Comparison of ENCODE assay signal across 11 cellular contexts in genomic region chr6:24980507-24981384, GRCh38. TPM values are rescaled to one million over a fixed set of nuclear protein-coding genes. Genes with fewer than 3 reads are reported as not detected.
DNase-seq lines count a peak whose midpoint lies in the region; TF ChIP-seq lines count a peak whose summit lies in the region.
"Had no signal": no experiment of that assay in that cellular context is flagged by ENCODE, and none has a peak within 500 bp of the region (broad histone marks: within the 10 kb centered on the region; RNA-seq: fewer than 3 reads in every experiment).

No MANE protein-coding gene starts in this region.

- intact Hi-C loops in stomach (cut with DNase I; ENCODE audit: low total_unique reads), result no loop called here

- no peak overlapping the region for H3K4me3 Mint-ChIP-seq in activated naive CD8-positive, alpha-beta T cell
- no peak overlapping the region for H3K4me3 Mint-ChIP-seq in activated naive CD8-positive, alpha-beta T cell treated with anti-CD3 and anti-CD28 coated beads for 36 hours
- H3K4me3 Mint-ChIP-seq: activated naive CD4-positive, alpha-beta T cell treated with anti-CD3 and anti-CD28 coated beads for 36 hours had no signal

- no peaks in the 10 kb centered on the region for H3K9me2 ChIP-seq in Karpas-422 (replicated peaks; ENCODE audit: insufficient read depth, low read length)

- no peak overlapping the region for H2AFZ ChIP-seq in Karpas-422 (ENCODE audit: low read length)

- H3K4me1 ChIP-seq in iPS-15b (ENCODE audit: control insufficient read depth, insufficient read depth, low read length) (peaks cover 53% of the 10 kb centered on the region), stomach (peaks cover 0 to 37% (median 26%) of the 10 kb centered on the region in 4 donors), Karpas-422 (ENCODE audit: low read length) (peaks cover 9% of the 10 kb centered on the region)
- H3K4me1 ChIP-seq: BLaER1 had no signal

- no peaks in the 10 kb centered on the region for H3K27me3 ChIP-seq in iPS-15b (ENCODE audit: control insufficient read depth, insufficient read depth, low read length)
- no peaks in the 10 kb centered on the region for H3K27me3 ChIP-seq in stomach
- no peaks in the 10 kb centered on the region for H3K27me3 ChIP-seq in Karpas-422 (ENCODE audit: low read length)
- H3K27me3 ChIP-seq: BLaER1 had no signal

- no peak for TF ChIP-seq POLR2A in stomach (IDR thresholded peaks at IDR 0.05)

- H3K27me3 Mint-ChIP-seq in activated naive CD8-positive, alpha-beta T cell, result no peaks in the 10 kb centered on the region
- no peaks in the 10 kb centered on the region for H3K27me3 Mint-ChIP-seq in activated naive CD8-positive, alpha-beta T cell treated with anti-CD3 and anti-CD28 coated beads for 36 hours

- H3K4me3 ChIP-seq in iPS-15b (ENCODE audit: low read depth, low read length) (peak overlapping the region; percentile 16), stomach (no peak overlapping the region), Karpas-422 (ENCODE audit: low read length) (no peak overlapping the region)
- H3K4me3 ChIP-seq: BLaER1 had no signal

- H3K9ac ChIP-seq in iPS-15b (ENCODE audit: low read depth, low read length), result peak overlapping the region; percentile 76
- H3K9ac ChIP-seq in Karpas-422 (ENCODE audit: low read length), result no peak overlapping the region
- H3K9ac ChIP-seq: BLaER1 had no signal

- no peaks in the 10 kb centered on the region for H3K36me3 ChIP-seq in iPS-15b (ENCODE audit: control insufficient read depth, insufficient read depth, low read length)
- no peaks in the 10 kb centered on the region for H3K36me3 ChIP-seq in stomach
- peaks cover under 1% of the 10 kb centered on the region; the same call in 1 of the 2 replicates for H3K36me3 ChIP-seq in Karpas-422 (ENCODE audit: insufficient read depth, low read length)
- H3K36me3 ChIP-seq: BLaER1 had no signal

- no peaks in the 10 kb centered on the region for H3K9me3 Mint-ChIP-seq in activated naive CD8-positive, alpha-beta T cell (ENCODE audit: low read depth)
- no peaks in the 10 kb centered on the region for H3K9me3 Mint-ChIP-seq in activated naive CD8-positive, alpha-beta T cell treated with anti-CD3 and anti-CD28 coated beads for 36 hours
- H3K9me3 Mint-ChIP-seq: activated naive CD4-positive, alpha-beta T cell treated with anti-CD3 and anti-CD28 coated beads for 36 hours had no signal

- H3K79me2 ChIP-seq in Karpas-422 (ENCODE audit: low read length), result peaks cover 19% of the 10 kb centered on the region; the same call in 1 of the 2 replicates

- H3K27ac Mint-ChIP-seq in activated naive CD8-positive, alpha-beta T cell, result peak overlapping the region; percentile 72
- no peak overlapping the region for H3K27ac Mint-ChIP-seq in activated naive CD8-positive, alpha-beta T cell treated with anti-CD3 and anti-CD28 coated beads for 36 hours
- H3K27ac Mint-ChIP-seq: activated naive CD4-positive, alpha-beta T cell treated with anti-CD3 and anti-CD28 coated beads for 36 hours had no signal

- TF ChIP-seq CTCF in stomach (IDR thresholded peaks at IDR 0.05), result no peak

- H3K27ac ChIP-seq in stomach (peak overlapping the region; percentile 65 to 90 (median 76)), Karpas-422 (ENCODE audit: low read length) (no peak overlapping the region)
- H3K27ac ChIP-seq: BLaER1 had no signal

- H4K20me1 ChIP-seq in Karpas-422 (ENCODE audit: insufficient read depth, low read depth, low read length), result no peaks in the 10 kb centered on the region
- H4K20me1 ChIP-seq: BLaER1 had no signal

- H3K36me3 Mint-ChIP-seq in activated naive CD8-positive, alpha-beta T cell, result peaks cover 4% of the 10 kb centered on the region
- H3K36me3 Mint-ChIP-seq in activated naive CD8-positive, alpha-beta T cell treated with anti-CD3 and anti-CD28 coated beads for 36 hours, result peaks cover 4% of the 10 kb centered on the region

- no peak for TF ChIP-seq EP300 in stomach (IDR thresholded peaks at IDR 0.05)

- no peak for DNase-seq in activated naive CD8-positive, alpha-beta T cell treated with anti-CD3 and anti-CD28 coated beads for 36 hours
- DNase-seq in NCI-H748 treated with DMSO at 0.1 percent for 48 hours (lab: John Stamatoyannopoulos, UW) (peak; percentile 60), stomach (no peak), HPDE6-E6E7 (ENCODE audit: extremely low spot score) (no peak), Karpas-422 (no peak), inferior parietal cortex (ENCODE audit: extremely low spot score) (no peak)
- DNase-seq: activated naive CD4-positive, alpha-beta T cell treated with anti-CD3 and anti-CD28 coated beads for 36 hours; NCI-H2171 treated with DMSO at 0.1 percent for 48 hours had no signal

- WGBS in stomach, 5 donors, result 29 to 59% (median 38%) methylated on average over 4 of the region's 4 CpGs

- H3K4me1 Mint-ChIP-seq in activated naive CD8-positive, alpha-beta T cell (ENCODE audit: low read depth), result peaks cover 53% of the 10 kb centered on the region
- H3K4me1 Mint-ChIP-seq in activated naive CD8-positive, alpha-beta T cell treated with anti-CD3 and anti-CD28 coated beads for 36 hours, result peaks cover 36% of the 10 kb centered on the region

- H3K9me3 ChIP-seq in iPS-15b (ENCODE audit: control insufficient read depth, insufficient read depth, low read length) (no peaks in the 10 kb centered on the region), stomach (no peaks in the 10 kb centered on the region), Karpas-422 (ENCODE audit: low read length) (no peaks in the 10 kb centered on the region)
- H3K9me3 ChIP-seq: BLaER1 had no signal

- no peak overlapping the region for H3K4me2 ChIP-seq in Karpas-422 (ENCODE audit: low read depth, low read length, poor library complexity, severe bottlenecking)
- H3K4me2 ChIP-seq: BLaER1 had no signal

RNA-seq across cellular contexts. Expression of gene RIPOR2, which starts 45.0 kb away (rescaled TPM):
- total RNA-seq in activated naive CD8-positive, alpha-beta T cell treated with anti-CD3 and anti-CD28 coated beads for 36 hours, result 10 to 100 TPM; 75.2 to 80.0 TPM
- total RNA-seq in stomach, result 10 to 100 TPM in 3 of 5 donors, 1 to 10 TPM in 1, not detected in 1; 9.4 to 19.3 (median 12.4) TPM
- polyA plus RNA-seq in stomach, result 1 to 10 TPM; 2.0 to 2.6 (median 2.1) TPM
- 72.1 and 73.8 TPM in 2 replicates for total RNA-seq in Karpas-422 (2014; rRNA removed; shearing (Covaris generic); ENCODE audit: low replicate concordance)
